Comparison of ENCODE assay signal across 34 cellular contexts in the genomic region with DNA sequence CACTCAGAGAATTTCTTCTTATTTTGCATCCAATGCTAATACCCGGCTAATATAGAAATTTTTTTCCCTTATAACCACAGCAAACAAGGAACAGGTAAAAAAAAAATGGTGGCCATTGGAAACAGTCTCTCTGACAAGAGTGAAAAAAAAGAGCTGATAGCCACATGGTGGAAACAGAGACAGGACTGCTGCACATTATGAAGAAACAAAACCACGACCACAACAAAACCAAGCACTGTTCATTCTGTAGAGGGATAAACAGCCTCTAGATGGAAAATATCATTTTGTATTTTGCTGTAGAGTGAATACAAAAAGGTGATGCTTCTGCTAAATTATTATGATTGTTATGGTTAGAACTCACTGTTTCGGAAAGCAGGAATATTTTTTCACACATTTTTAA.
"Had no signal": no experiment of that assay in that cellular context is flagged by ENCODE, and none has a peak within 500 bp of the region (broad histone marks: within the 10 kb centered on the region; RNA-seq: fewer than 3 reads in every experiment).

No MANE protein-coding gene starts in this region.

- H3K9me3 ChIP-seq: Peyer's patch, SJSA1 had no signal

- ATAC-seq: activated CD4-positive, alpha-beta T cell treated with anti-CD3 and anti-CD28 coated beads for 36 hours; activated CD4-positive, CD25-positive, alpha-beta regulatory T cell treated with anti-CD3 and anti-CD28 coated beads, Interleukin-2, amount 50 U/mL, for 24 hours; activated CD8-positive, alpha-beta T cell treated with anti-CD3 and anti-CD28 coated beads, Interleukin-2, amount 10 ng/mL, durations not matched to agents 7 days and 5 days; activated naive CD8-positive, alpha-beta T cell treated with anti-CD3 and anti-CD28 coated beads, Interleukin-2, amount 50 U/mL, for 24 hours; SK-N-SH treated with all-trans-retinoic acid at 6 μM for 48 hours; T-cell; WTC11 had no signal

- FAIRE-seq: TTC549 had no signal

- H3K27me3 ChIP-seq: brain microvascular endothelial cell, Peyer's patch, SJSA1 had no signal

- H3K9ac ChIP-seq: KMS-11 had no signal

- H3K27ac ChIP-seq: brain microvascular endothelial cell, KMS-11, Peyer's patch, SJSA1 had no signal

- H3K4me3 ChIP-seq: Peyer's patch, SJSA1 had no signal

- DNase-seq: activated CD4-positive, alpha-beta T cell treated with anti-CD3 and anti-CD28 coated beads for 36 hours; activated CD4-positive, alpha-beta T cell treated with anti-CD3 and anti-CD28 coated beads, Interleukin-2, amount 10 ng/mL, durations not matched to agents 7 days and 5 days; activated CD4-positive, alpha-beta T cell treated with anti-CD3 and anti-CD28 coated beads, Interleukin-2, amount 50 U/mL, for 48 hours; activated CD8-positive, alpha-beta T cell treated with anti-CD3 and anti-CD28 coated beads, Interleukin-2, amount 10 ng/mL, durations not matched to agents 7 days and 5 days; activated naive CD4-positive, alpha-beta T cell treated with anti-CD3 and anti-CD28 coated beads, Interleukin-2, amount 10 ng/mL, durations not matched to agents 7 days and 5 days; activated naive CD8-positive, alpha-beta T cell treated with anti-CD3 and anti-CD28 coated beads, Interleukin-2, amount 50 U/mL, for 24 hours; activated T-cell treated with anti-CD3 and anti-CD28 coated beads, Interleukin-2, amount 50 U/mL, for 24 hours; amniotic stem cell; aorta; brain microvascular endothelial cell; central memory CD4-positive, alpha-beta T cell; MM.1S; MV-4-11; NCI-H1092; NCI-H1417; NCI-H146; NCI-H187; NCI-H2081; NCI-H345; NCI-H524 treated with DMSO at 0.1 percent for 48 hours; NK-92 treated with Interleukin-12 subunit alpha and Interleukin-12 subunit beta, amount 100 ng/mL, for 24 hours; PC-3; Peyer's patch; RPMI8226; SHP77 treated with DMSO at 0.1 percent for 48 hours; T-cell; T-helper 2 cell; T1000 had no signal

- H3K36me3 ChIP-seq: brain microvascular endothelial cell, Peyer's patch, SJSA1 had no signal

- H3K4me1 ChIP-seq: Peyer's patch, SJSA1 had no signal

- H3K4me2 ChIP-seq: KMS-11 had no signal
